8 cellular contexts compared by ENCODE assay signal in the genomic region with DNA sequence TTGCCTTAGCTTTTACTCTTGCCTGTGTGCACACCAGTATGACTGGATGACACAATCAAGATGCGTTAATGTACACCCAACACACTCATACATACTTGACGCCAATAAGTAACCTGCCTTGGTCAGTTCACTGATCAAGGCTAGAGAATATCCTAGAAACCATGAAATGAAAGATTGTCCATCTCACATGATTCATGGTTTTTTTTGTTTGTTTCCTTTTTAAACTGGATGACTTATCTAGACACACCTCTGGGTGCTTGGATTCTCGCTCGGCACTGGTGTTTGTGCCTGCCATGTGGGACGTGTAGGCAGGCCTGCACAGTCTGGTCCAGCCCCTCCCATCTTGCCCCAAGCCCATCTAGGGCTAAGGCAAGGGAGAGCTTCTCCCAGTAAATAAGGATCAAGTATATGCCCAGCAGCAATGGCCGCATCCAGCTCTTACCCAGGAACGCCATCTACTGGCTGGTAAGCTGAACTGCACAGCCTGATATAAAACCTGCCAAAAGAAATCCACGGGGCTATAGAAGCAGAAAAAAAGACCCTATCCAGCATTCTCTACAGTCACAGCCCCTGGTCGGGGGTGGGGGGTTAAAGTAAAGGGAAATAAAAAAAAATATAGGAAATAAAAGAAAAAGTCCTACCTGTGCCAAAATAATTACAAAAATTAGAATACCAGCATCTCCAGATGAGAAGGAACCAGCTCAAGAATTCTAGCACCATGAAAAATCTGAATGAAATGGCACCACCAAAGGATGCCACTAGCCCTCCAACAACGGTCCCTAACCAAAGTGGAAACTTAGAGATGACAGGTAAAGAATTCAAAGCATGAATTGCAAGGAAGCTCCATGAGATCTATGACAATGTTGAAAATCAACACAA.
DNase-seq lines count a peak whose midpoint lies in the region; ATAC-seq and TF ChIP-seq lines count a peak whose summit lies in the region.

No MANE protein-coding gene starts in this region.

- no peak for TF ChIP-seq RAD21 in neural cell (conservative IDR thresholded peaks at IDR 0.05)

- H2AFZ ChIP-seq in KMS-11 (ENCODE audit: low read depth): no peak overlapping the region
- H2AFZ ChIP-seq in neural cell (ENCODE audit: low read depth, low read length): no peak overlapping the region

- H3F3A ChIP-seq in neural cell (ENCODE audit: insufficient read depth, low read length, poor library complexity, severe bottlenecking): no peaks in the 10 kb centered on the region

- H3K27me3 Mint-ChIP-seq in effector memory CD8-positive, alpha-beta T cell: peaks cover 17 to 25% of the 10 kb centered on the region in 2 donors

- H3K9me2 ChIP-seq in neural cell (ENCODE audit: insufficient read depth, low read length): no peaks in the 10 kb centered on the region

- peak; percentile 85 for TF ChIP-seq CTCF in KMS-11 (conservative IDR thresholded peaks at IDR 0.05; ENCODE audit: low read depth, low read length)
- TF ChIP-seq CTCF in neural cell (IDR thresholded peaks at IDR 0.05; ENCODE audit: poor library complexity, severe bottlenecking): peak; percentile 47

- H3K4me1 ChIP-seq in KMS-11 (ENCODE audit: low read depth, poor library complexity, severe bottlenecking): no peaks in the 10 kb centered on the region

- peak; percentile 71 for ATAC-seq in GM19372 (IDR thresholded peaks at IDR 0.05; ENCODE audit: low read depth, unreplicated experiment)
- ATAC-seq in effector memory CD8-positive, alpha-beta T cell (replicated peaks): peak; percentile 26
- ATAC-seq in HG02588 (IDR thresholded peaks at IDR 0.05; ENCODE audit: unreplicated experiment): no peak
- no peak for ATAC-seq in HG03045 (IDR thresholded peaks at IDR 0.05; ENCODE audit: unreplicated experiment)

- H3K9me3 Mint-ChIP-seq in effector memory CD8-positive, alpha-beta T cell: peaks cover 0 to 2% of the 10 kb centered on the region in 2 donors

- H3K27ac ChIP-seq in KMS-11 (no peak overlapping the region), neural cell (ENCODE audit: low read length) (no peak overlapping the region)

- H3K4me3 Mint-ChIP-seq in effector memory CD8-positive, alpha-beta T cell: no peak overlapping the region

- H3K36me3 ChIP-seq in KMS-11 (ENCODE audit: insufficient read depth) (no peaks in the 10 kb centered on the region), neural cell (ENCODE audit: insufficient read depth, low read length) (no peaks in the 10 kb centered on the region)

- H3K4me3 ChIP-seq in KMS-11 (IDR thresholded peaks at IDR 0.05; ENCODE audit: insufficient read depth, low read depth, low read length) (no peak overlapping the region), neural cell (ENCODE audit: low read length) (no peak overlapping the region)

- no peak overlapping the region for H3K9ac ChIP-seq in KMS-11
- no peak overlapping the region for H3K9ac ChIP-seq in neural cell (ENCODE audit: low read length)

- H3K27me3 ChIP-seq in KMS-11 (ENCODE audit: insufficient read depth, low read depth) (no peaks in the 10 kb centered on the region), neural cell (ENCODE audit: insufficient read depth, low read depth, low read length) (no peaks in the 10 kb centered on the region)

- no peak for TF ChIP-seq EP300 in neural cell (conservative IDR thresholded peaks at IDR 0.05; ENCODE audit: poor library complexity, severe bottlenecking)

- H3K27ac Mint-ChIP-seq in effector memory CD8-positive, alpha-beta T cell: no peak overlapping the region

- H4K20me1 ChIP-seq in KMS-11 (ENCODE audit: insufficient read depth) (no peaks in the 10 kb centered on the region), neural cell (ENCODE audit: insufficient read depth) (no peaks in the 10 kb centered on the region)

- H3K4me2 ChIP-seq in KMS-11: no peak overlapping the region
- no peak overlapping the region for H3K4me2 ChIP-seq in neural cell (ENCODE audit: low read length)

- H3K4me1 Mint-ChIP-seq in effector memory CD8-positive, alpha-beta T cell (ENCODE audit: low read depth in 2 of 2): no peaks in the 10 kb centered on the region

- no peaks in the 10 kb centered on the region for H3K36me3 Mint-ChIP-seq in effector memory CD8-positive, alpha-beta T cell (ENCODE audit: insufficient read depth)

- no peaks in the 10 kb centered on the region for H3K9me3 ChIP-seq in neural cell (ENCODE audit: low read length)

- H3K79me2 ChIP-seq in KMS-11 (ENCODE audit: insufficient read depth, low read depth) (no peaks in the 10 kb centered on the region), neural cell (replicated peaks; ENCODE audit: insufficient read depth, low read length) (no peaks in the 10 kb centered on the region)

- DNase-seq in DMS53 treated with DMSO at 0.1 percent for 48 hours (lab: John Stamatoyannopoulos, UW; ENCODE audit: unreplicated experiment) (peak; percentile 64), RPMI8226 (peak; percentile 56)
- peak in 1 of 3 experiments; percentile 3 for DNase-seq in effector memory CD8-positive, alpha-beta T cell

TF ChIP-seq in neural cell, 6 proteins besides CTCF, POLR2A, EP300 and RAD21:
- TF ChIP-seq SMC3 (conservative IDR thresholded peaks at IDR 0.05; ENCODE audit: poor library complexity) (no peak), MXI1 (conservative IDR thresholded peaks at IDR 0.05; ENCODE audit: poor library complexity, severe bottlenecking) (no peak), EZH2 (IDR thresholded peaks at IDR 0.05; ENCODE audit: borderline replicate concordance, insufficient read depth, low read length, poor library complexity, severe bottlenecking) (no peak), POLR2AphosphoS5 (IDR thresholded peaks at IDR 0.05) (no peak), TAF1 (IDR thresholded peaks at IDR 0.05; ENCODE audit: low read depth) (no peak)
- TF ChIP-seq, protein P1, sequence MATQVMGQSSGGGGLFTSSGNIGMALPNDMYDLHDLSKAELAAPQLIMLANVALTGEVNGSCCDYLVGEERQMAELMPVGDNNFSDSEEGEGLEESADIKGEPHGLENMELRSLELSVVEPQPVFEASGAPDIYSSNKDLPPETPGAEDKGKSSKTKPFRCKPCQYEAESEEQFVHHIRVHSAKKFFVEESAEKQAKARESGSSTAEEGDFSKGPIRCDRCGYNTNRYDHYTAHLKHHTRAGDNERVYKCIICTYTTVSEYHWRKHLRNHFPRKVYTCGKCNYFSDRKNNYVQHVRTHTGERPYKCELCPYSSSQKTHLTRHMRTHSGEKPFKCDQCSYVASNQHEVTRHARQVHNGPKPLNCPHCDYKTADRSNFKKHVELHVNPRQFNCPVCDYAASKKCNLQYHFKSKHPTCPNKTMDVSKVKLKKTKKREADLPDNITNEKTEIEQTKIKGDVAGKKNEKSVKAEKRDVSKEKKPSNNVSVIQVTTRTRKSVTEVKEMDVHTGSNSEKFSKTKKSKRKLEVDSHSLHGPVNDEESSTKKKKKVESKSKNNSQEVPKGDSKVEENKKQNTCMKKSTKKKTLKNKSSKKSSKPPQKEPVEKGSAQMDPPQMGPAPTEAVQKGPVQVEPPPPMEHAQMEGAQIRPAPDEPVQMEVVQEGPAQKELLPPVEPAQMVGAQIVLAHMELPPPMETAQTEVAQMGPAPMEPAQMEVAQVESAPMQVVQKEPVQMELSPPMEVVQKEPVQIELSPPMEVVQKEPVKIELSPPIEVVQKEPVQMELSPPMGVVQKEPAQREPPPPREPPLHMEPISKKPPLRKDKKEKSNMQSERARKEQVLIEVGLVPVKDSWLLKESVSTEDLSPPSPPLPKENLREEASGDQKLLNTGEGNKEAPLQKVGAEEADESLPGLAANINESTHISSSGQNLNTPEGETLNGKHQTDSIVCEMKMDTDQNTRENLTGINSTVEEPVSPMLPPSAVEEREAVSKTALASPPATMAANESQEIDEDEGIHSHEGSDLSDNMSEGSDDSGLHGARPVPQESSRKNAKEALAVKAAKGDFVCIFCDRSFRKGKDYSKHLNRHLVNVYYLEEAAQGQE (IDR thresholded peaks at IDR 0.05; ENCODE audit: borderline replicate concordance): no peak

Comparison
In these comparisons a context has a peak if more than half of its experiments do, and no peak if none do; other contexts are left out.
1. ATAC-seq: peak in GM19372 (single experiment) and effector memory CD8-positive, alpha-beta T cell (single experiment); none in HG02588 (single experiment) and HG03045 (single experiment).